Comparison of ENCODE assay signal across 8 cellular contexts in the genomic region with DNA sequence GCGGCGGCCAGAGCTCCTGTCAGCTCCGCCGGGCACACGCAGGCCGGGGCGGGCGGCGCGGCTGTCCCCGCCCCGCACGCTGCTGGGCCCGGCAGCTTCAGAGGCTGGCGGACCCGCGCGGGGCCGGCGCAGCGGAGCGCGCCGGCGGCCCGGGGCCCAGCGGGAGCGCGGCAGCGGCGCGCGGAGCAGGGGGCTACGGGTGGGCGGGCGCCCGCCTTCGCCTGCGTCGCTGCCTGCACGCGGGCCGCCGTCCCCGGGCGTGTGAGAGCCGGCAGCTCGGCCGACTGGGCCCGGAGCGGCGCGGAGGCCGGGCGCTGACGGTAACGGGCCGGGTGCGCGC. TPM values are rescaled to one million over a fixed set of nuclear protein-coding genes. Genes with fewer than 3 reads are reported as not detected.
DNase-seq lines count a peak whose midpoint lies in the region; ATAC-seq and TF ChIP-seq lines count a peak whose summit lies in the region.

No MANE protein-coding gene starts in this region.

- TF ChIP-seq EP300 in stomach (IDR thresholded peaks at IDR 0.05) = no peak

- intact Hi-C loops in stomach (cut with DNase I; ENCODE audit: low total_unique reads) = no loop called here

- H3K9me3 ChIP-seq in SJSA1 (replicated peaks) = no peaks in the 10 kb centered on the region
- H3K9me3 ChIP-seq in stomach = no peaks in the 10 kb centered on the region

- TF ChIP-seq CTCF in fibroblast of villous mesenchyme (IDR thresholded peaks at IDR 0.05; ENCODE audit: insufficient read depth, low read depth, low read length) = no peak
- no peak for TF ChIP-seq CTCF in stomach (IDR thresholded peaks at IDR 0.05)

- peak overlapping the region; percentile 67 for H3K4me3 ChIP-seq in SJSA1
- H3K4me3 ChIP-seq in fibroblast of villous mesenchyme (ENCODE audit: low read depth, low read length) = peak overlapping the region; percentile 83
- H3K4me3 ChIP-seq in stomach = peak overlapping the region; percentile 81 to 92 (median 83)

- peaks cover 24% of the 10 kb centered on the region for H3K36me3 ChIP-seq in SJSA1
- peaks cover 27 to 30% (median 30%) of the 10 kb centered on the region in 4 donors for H3K36me3 ChIP-seq in stomach

- H3K27me3 ChIP-seq in SJSA1 (replicated peaks) (no peaks in the 10 kb centered on the region), stomach (no peaks in the 10 kb centered on the region)

- DNase-seq in NCI-H510A treated with DMSO at 0.1 percent for 48 hours (lab: John Stamatoyannopoulos, UW) = peak; percentile 76
- DNase-seq in NCI-H510A (lab: John Stamatoyannopoulos, UW) = no peak
- no peak for DNase-seq in SJSA1 (ENCODE audit: low read depth in 1 of 2, low spot score in 2 of 2)
- no peak for DNase-seq in fibroblast of villous mesenchyme (ENCODE audit: low read depth)
- no peak for DNase-seq in stomach
- DNase-seq in foreskin melanocyte = no peak

- ATAC-seq in GM21723 (IDR thresholded peaks at IDR 0.05; ENCODE audit: unreplicated experiment) (no peak), GM18517 (IDR thresholded peaks at IDR 0.05; ENCODE audit: unreplicated experiment) (no peak)

- H3K4me1 ChIP-seq in SJSA1 (replicated peaks) = peaks cover 17% of the 10 kb centered on the region
- H3K4me1 ChIP-seq in stomach = peaks cover 19 to 38% (median 31%) of the 10 kb centered on the region in 4 donors

- no peak for TF ChIP-seq POLR2A in stomach (IDR thresholded peaks at IDR 0.05)

- no peak overlapping the region for H3K27ac ChIP-seq in SJSA1
- peak overlapping the region; percentile 93 to 99 (median 97) for H3K27ac ChIP-seq in stomach

- 0 to 3% (median 0%) methylated on average over 5 to 60 of the region's 60 CpGs for WGBS in stomach, 5 donors

RNA-seq across cellular contexts. Expression of a gene that starts 0.5 kb away (rescaled TPM):
- total RNA-seq in SJSA1 (2014; rRNA removed; shearing (Covaris generic)) = 0.85 and 3.9 TPM in 2 replicates
- total RNA-seq in fibroblast of villous mesenchyme = 11.9 and 15.1 TPM in 2 replicates
- 100 to 1,000 TPM in 3 of 5 donors, 10 to 100 TPM in 2; 30.5 to 286 (median 201) TPM for total RNA-seq in stomach
- polyA plus RNA-seq in stomach = 10 to 100 TPM in 2 of 3 donors, 1 to 10 TPM in 1; 2.9 to 16.4 (median 16.0) TPM

RNA-seq across cellular contexts. Expression of a gene that starts 18.3 kb away (rescaled TPM):
- total RNA-seq in SJSA1 (2014; rRNA removed; shearing (Covaris generic)) = 0.16 TPM in 1 of 2 replicates, not detected in the other
- total RNA-seq in fibroblast of villous mesenchyme (17.3 and 26.1 TPM in 2 replicates), stomach (10 to 100 TPM; 13.8 to 49.1 (median 25.1) TPM)
- polyA plus RNA-seq in stomach = 10 to 100 TPM in 1 of 3 donors, 1 to 10 TPM in 2; 8.0 to 11.8 (median 8.9) TPM

RNA-seq across cellular contexts. Expression of a gene that starts 29.7 kb away (rescaled TPM):
- total RNA-seq in SJSA1 (2014; rRNA removed; shearing (Covaris generic)) = 4.9 and 10.0 TPM in 2 replicates
- total RNA-seq in fibroblast of villous mesenchyme (9.5 and 10.3 TPM in 2 replicates), stomach (10 to 100 TPM in 3 of 5 donors, not detected in 2; 12.1 to 19.6 (median 12.1) TPM)
- polyA plus RNA-seq in stomach = 10 to 100 TPM; 18.8 to 22.1 (median 19.8) TPM

RNA-seq across cellular contexts. Expression of a gene that starts 32.5 kb away (rescaled TPM):
- total RNA-seq in SJSA1 (2014; rRNA removed; shearing (Covaris generic)) = 67.9 and 75.5 TPM in 2 replicates
- total RNA-seq in fibroblast of villous mesenchyme (65.1 and 69.1 TPM in 2 replicates), stomach (10 to 100 TPM; 28.0 to 63.8 (median 45.0) TPM)
- 10 to 100 TPM; 35.7 to 62.7 (median 40.9) TPM for polyA plus RNA-seq in stomach

RNA-seq across cellular contexts. Expression of a gene that starts 34.2 kb away (rescaled TPM):
- total RNA-seq in SJSA1 (2014; rRNA removed; shearing (Covaris generic)) = 75.0 and 92.8 TPM in 2 replicates
- 38.4 and 45.1 TPM in 2 replicates for total RNA-seq in fibroblast of villous mesenchyme
- 10 to 100 TPM; 32.7 to 81.1 (median 56.4) TPM for total RNA-seq in stomach
- 10 to 100 TPM; 13.7 to 26.3 (median 21.0) TPM for polyA plus RNA-seq in stomach

Comparison
In these comparisons a context has a peak if more than half of its experiments do, and no peak if none do; other contexts are left out.
1. RNA of a gene that starts 18.3 kb away (total RNA-seq): 13.8 to 49.1 TPM in stomach and 17.3 to 26.1 TPM in fibroblast of villous mesenchyme; 0.16 TPM in SJSA1; every median in the first group is over 10 times any median in the second.
2. Peak in every context shown above with its lines, with median percentiles within 50 percentile points of each other: H3K4me3 ChIP-seq.